In genomic region chr11:107017104-107017432, GRCh38 we compare ENCODE assay signal across 9 cellular contexts. TPM values are rescaled to one million over a fixed set of nuclear protein-coding genes. Genes with fewer than 3 reads are reported as not detected.
A peak's percentile ranks its signal among the peaks of the same experiment; 100 is the strongest.
DNase-seq lines count a peak whose midpoint lies in the region; ATAC-seq and TF ChIP-seq lines count a peak whose summit lies in the region.
"Had no signal": no experiment of that assay in that cellular context is flagged by ENCODE, and none has a peak within 500 bp of the region (broad histone marks: within the 10 kb centered on the region; RNA-seq: fewer than 3 reads in every experiment).

No MANE protein-coding gene starts in this region.

- peak overlapping the region; percentile 85 for H2BK15ac ChIP-seq in neuronal stem cell (ENCODE audit: low read length)

- peak overlapping the region in 7 of 8 donors; percentile 2 to 79 (median 55) for H3K4me3 Mint-ChIP-seq in CD4-positive, alpha-beta memory T cell
- H3K4me3 Mint-ChIP-seq in CD4-positive, alpha-beta T cell: no peak overlapping the region

- H3K18ac ChIP-seq in neuronal stem cell (ENCODE audit: low read length): no peak overlapping the region

- intact Hi-C loops in CD4-positive, alpha-beta memory T cell (cut with micrococcal nuclease): no loop called here
- intact Hi-C loops in PC-9 (cut with micrococcal nuclease; ENCODE audit: unreplicated experiment): no loop called here
- intact Hi-C loops in esophagus squamous epithelium (cut with DNase I): no loop called here
- intact Hi-C loops in CD4-positive, alpha-beta T cell (cut with DNase I, micrococcal nuclease): no loop called here

- H4K8ac ChIP-seq in neuronal stem cell (ENCODE audit: low read depth, low read length): no peak overlapping the region

- H3K79me2 ChIP-seq in PC-9 (ENCODE audit: low read depth): no peaks in the 10 kb centered on the region

- TF ChIP-seq EP300 in gastroesophageal sphincter (IDR thresholded peaks at IDR 0.05): no peak

- H3K4ac ChIP-seq in neuronal stem cell (ENCODE audit: low read length): no peak overlapping the region

- H3K4me2 ChIP-seq in PC-9 (peak overlapping the region; percentile 60), neuronal stem cell (ENCODE audit: insufficient read depth, low read length, poor library complexity, severe bottlenecking) (peak overlapping the region; percentile 31)

- no peaks in the 10 kb centered on the region for H3K9me3 ChIP-seq in CD4-positive, alpha-beta memory T cell (ENCODE audit: control insufficient read depth in 1 of 2, low read length in 2 of 2)
- H3K9me3 ChIP-seq in PC-9 (ENCODE audit: insufficient read depth, low read depth) (no peaks in the 10 kb centered on the region; the same call in 1 of the 2 replicates), esophagus squamous epithelium (no peaks in the 10 kb centered on the region), neuronal stem cell (replicated peaks in 1 of 2; ENCODE audit: control insufficient read depth in 2 of 2, insufficient read depth in 1 of 2, low read depth in 1 of 2, low read length in 2 of 2) (no peaks in the 10 kb centered on the region), gastroesophageal sphincter (no peaks in the 10 kb centered on the region)
- H3K9me3 ChIP-seq in CD4-positive, alpha-beta T cell (ENCODE audit: control insufficient read depth, low read length): no peaks in the 10 kb centered on the region

- no peak overlapping the region for H3K23ac ChIP-seq in neuronal stem cell (ENCODE audit: low read depth, low read length, poor library complexity)

- no TSS peak for BruUV-seq in PC-9 (replicated peaks; lab: Mats Ljungman, UMichigan)

- no peak for DNase-seq in CD4-positive, alpha-beta memory T cell
- DNase-seq in PC-9 (no peak), esophagus squamous epithelium (lab: John Stamatoyannopoulos, UW) (no peak), neuronal stem cell (ENCODE audit: low spot score) (no peak), kidney tubule cell (ENCODE audit: low spot score) (no peak)
- no peak for DNase-seq in CD4-positive, alpha-beta T cell
- DNase-seq: stimulated activated CD4-positive, alpha-beta T cell treated with anti-CD3 and anti-CD28 coated beads, Interleukin-4, amount 100 ng/mL, for 24 hours had no signal

- no peak overlapping the region for H3K4me3 ChIP-seq in CD4-positive, alpha-beta memory T cell (ENCODE audit: low read length in 2 of 2)
- peak overlapping the region; percentile 43; the same call in 1 of the 2 replicates for H3K4me3 ChIP-seq in PC-9
- H3K4me3 ChIP-seq in esophagus squamous epithelium: peak overlapping the region in 3 of 4 donors; percentile 34 to 70 (median 55)
- H3K4me3 ChIP-seq in neuronal stem cell (ENCODE audit: low read length in 2 of 2): peak overlapping the region; percentile 47 to 86
- H3K4me3 ChIP-seq in gastroesophageal sphincter: peak overlapping the region in 1 of 2 donors; percentile 54

- peaks cover 26 to 35% of the 10 kb centered on the region in 2 donors for H3K27me3 Mint-ChIP-seq in CD4-positive, alpha-beta memory T cell
- H3K27me3 Mint-ChIP-seq in CD4-positive, alpha-beta T cell: peaks cover 53% of the 10 kb centered on the region

- no peak overlapping the region for H2BK12ac ChIP-seq in neuronal stem cell (ENCODE audit: low read length)

- no peaks in the 10 kb centered on the region for H3F3A ChIP-seq in PC-9 (ENCODE audit: insufficient read depth, low read depth)

- H2AK5ac ChIP-seq in neuronal stem cell (ENCODE audit: low read depth, low read length): no peak overlapping the region

- no peak overlapping the region for H2BK5ac ChIP-seq in neuronal stem cell (ENCODE audit: low read length)

- peaks cover 16% of the 10 kb centered on the region for H3K27me3 ChIP-seq in CD4-positive, alpha-beta memory T cell (ENCODE audit: insufficient read depth, low read length)
- H3K27me3 ChIP-seq in PC-9 (ENCODE audit: insufficient read depth, low read depth) (peaks cover 27% of the 10 kb centered on the region; the same call in 1 of the 2 replicates), esophagus squamous epithelium (peaks cover 0 to 61% (median 5%) of the 10 kb centered on the region in 4 donors), neuronal stem cell (ENCODE audit: control insufficient read depth in 3 of 3, insufficient read depth in 3 of 3, low read depth in 1 of 3, low read length in 3 of 3) (peaks cover 0 to 11% (median 3%) of the 10 kb centered on the region in 3 experiments), gastroesophageal sphincter (peaks cover 68% of the 10 kb centered on the region)
- H3K27me3 ChIP-seq in CD4-positive, alpha-beta T cell (ENCODE audit: control insufficient read depth, insufficient read depth, low read length): peaks cover 41% of the 10 kb centered on the region

- CTCF ChIA-PET in CD4-positive, alpha-beta memory T cell (lab: Charles Lee; ENCODE audit: partially characterized antibody): no interaction called here
- CTCF ChIA-PET in PC-9 (lab: Charles Lee): interaction anchor here (0.7 kb wide), 1 partner anchor 256 kb away, joined by 3 read pairs; no protein-coding TSS in a partner anchor
- CTCF ChIA-PET in CD4-positive, alpha-beta T cell (lab: Charles Lee): no interaction called here

- peaks cover 0 to 13% (median 5%) of the 10 kb centered on the region in 8 donors for H3K9me3 Mint-ChIP-seq in CD4-positive, alpha-beta memory T cell
- no peaks in the 10 kb centered on the region for H3K9me3 Mint-ChIP-seq in CD4-positive, alpha-beta T cell

- H3K27ac Mint-ChIP-seq in CD4-positive, alpha-beta memory T cell: no peak overlapping the region
- H3K27ac Mint-ChIP-seq in CD4-positive, alpha-beta T cell: no peak overlapping the region

- no peak overlapping the region for H2AFZ ChIP-seq in PC-9
- peak overlapping the region; percentile 86 for H2AFZ ChIP-seq in neuronal stem cell (ENCODE audit: low read length)

- H4K91ac ChIP-seq in neuronal stem cell (ENCODE audit: low read depth, low read length, poor library complexity): no peak overlapping the region

- no peak overlapping the region for H3K9ac ChIP-seq in neuronal stem cell (ENCODE audit: low read depth, low read length, poor library complexity)

- no peak overlapping the region for H3K14ac ChIP-seq in neuronal stem cell (ENCODE audit: low read length)

- TF ChIP-seq POLR2A in esophagus squamous epithelium (IDR thresholded peaks at IDR 0.05) (no peak), gastroesophageal sphincter (IDR thresholded peaks at IDR 0.05) (no peak)

- H3K4me1 Mint-ChIP-seq in CD4-positive, alpha-beta memory T cell: peaks cover 5 to 12% (median 7%) of the 10 kb centered on the region in 4 donors
- H3K4me1 Mint-ChIP-seq in CD4-positive, alpha-beta T cell (ENCODE audit: low read depth): peaks cover 5% of the 10 kb centered on the region

- H3K36me3 ChIP-seq in CD4-positive, alpha-beta memory T cell (ENCODE audit: insufficient read depth, low read length): no peaks in the 10 kb centered on the region
- H3K36me3 ChIP-seq in PC-9 (ENCODE audit: low read depth): no peaks in the 10 kb centered on the region
- H3K36me3 ChIP-seq in esophagus squamous epithelium: no peaks in the 10 kb centered on the region
- no peaks in the 10 kb centered on the region for H3K36me3 ChIP-seq in neuronal stem cell (replicated peaks in 1 of 2; ENCODE audit: control insufficient read depth in 2 of 2, insufficient read depth in 2 of 2, low read length in 2 of 2)
- no peaks in the 10 kb centered on the region for H3K36me3 ChIP-seq in gastroesophageal sphincter

- H3K9me2 ChIP-seq in PC-9 (ENCODE audit: insufficient read depth): no peaks in the 10 kb centered on the region

- no peaks in the 10 kb centered on the region for H3K36me3 Mint-ChIP-seq in CD4-positive, alpha-beta memory T cell
- H3K36me3 Mint-ChIP-seq in CD4-positive, alpha-beta T cell (ENCODE audit: low read depth): no peaks in the 10 kb centered on the region

- H3K27ac ChIP-seq in CD4-positive, alpha-beta memory T cell (ENCODE audit: low read depth, low read length): no peak overlapping the region
- H3K27ac ChIP-seq in PC-9: no peak overlapping the region
- H3K27ac ChIP-seq in esophagus squamous epithelium: peak overlapping the region in 2 of 4 donors; percentile 1 to 68
- H3K27ac ChIP-seq in neuronal stem cell (replicated peaks; ENCODE audit: low read length): no peak overlapping the region
- H3K27ac ChIP-seq in gastroesophageal sphincter: peak overlapping the region in 1 of 4 donors; percentile 55
- no peak overlapping the region for H3K27ac ChIP-seq in CD4-positive, alpha-beta T cell (ENCODE audit: low read depth, low read length)

- ATAC-seq in HG03095 (IDR thresholded peaks at IDR 0.05; ENCODE audit: unreplicated experiment) (no peak), gastroesophageal sphincter (no peak)
- ATAC-seq in CD4-positive, alpha-beta T cell (ENCODE audit: poor library complexity): no peak

- H4K20me1 ChIP-seq in PC-9 (ENCODE audit: insufficient read depth): no peaks in the 10 kb centered on the region; the same call in 1 of the 2 replicates

- POLR2A ChIA-PET in CD4-positive, alpha-beta memory T cell (lab: Charles Lee; ENCODE audit: partially characterized antibody): no interaction called here
- POLR2A ChIA-PET in PC-9 (lab: Charles Lee; ENCODE audit: unreplicated experiment): no interaction called here
- POLR2A ChIA-PET in CD4-positive, alpha-beta T cell (lab: Charles Lee): no interaction called here

- no peaks in the 10 kb centered on the region for H3K79me1 ChIP-seq in neuronal stem cell (ENCODE audit: low read depth, low read length)

- H3K4me1 ChIP-seq in CD4-positive, alpha-beta memory T cell (ENCODE audit: insufficient read depth, low read length): no peaks in the 10 kb centered on the region
- H3K4me1 ChIP-seq in PC-9 (replicated peaks; ENCODE audit: insufficient read depth): peaks cover 12% of the 10 kb centered on the region
- peaks cover 12 to 38% (median 12%) of the 10 kb centered on the region in 3 donors for H3K4me1 ChIP-seq in esophagus squamous epithelium
- peaks cover 3 to 5% of the 10 kb centered on the region in 2 donors for H3K4me1 ChIP-seq in neuronal stem cell (ENCODE audit: control insufficient read depth in 2 of 2, insufficient read depth in 1 of 2, low read depth in 1 of 2, low read length in 2 of 2)
- peaks cover 0 to 25% (median 5%) of the 10 kb centered on the region in 3 donors for H3K4me1 ChIP-seq in gastroesophageal sphincter

- 41 to 53% methylated on average over 3 of the region's 3 CpGs for WGBS in esophagus squamous epithelium, 2 donors
- no CpG with 5 or more reads among the region's 3 CpGs for WGBS in neuronal stem cell (ENCODE audit: extremely low coverage in 2 of 2, insufficient read length in 2 of 2, insufficient replicate concordance in 1 of 2), 2 donors
- WGBS in gastroesophageal sphincter (ENCODE audit: low coverage in 1 of 2), 2 donors: 48 to 55% methylated on average over 3 of the region's 3 CpGs

- no peak overlapping the region for H2BK120ac ChIP-seq in neuronal stem cell (ENCODE audit: low read depth, low read length)

- TF ChIP-seq CTCF in PC-9 (conservative IDR thresholded peaks at IDR 0.05): no peak
- TF ChIP-seq CTCF in esophagus squamous epithelium (IDR thresholded peaks at IDR 0.05): no peak
- no peak for TF ChIP-seq CTCF in gastroesophageal sphincter (IDR thresholded peaks at IDR 0.05)
- no peak for TF ChIP-seq CTCF in CD4-positive, alpha-beta T cell (IDR thresholded peaks at IDR 0.05)

RNA-seq across cellular contexts. Expression of gene GUCY1A2, which starts 1.2 kb away (rescaled TPM):
- under 1 TPM in 1 of 2 experiments, not detected in 1; 0.12 TPM for total RNA-seq in CD4-positive, alpha-beta memory T cell
- not detected for polyA plus RNA-seq in CD4-positive, alpha-beta memory T cell
- total RNA-seq in PC-9 (2021): not detected in 2 replicates
- 1 to 10 TPM in 2 of 4 donors, under 1 TPM in 2; 0.19 to 2.1 (median 0.86) TPM for total RNA-seq in esophagus squamous epithelium
- 0.50 TPM for polyA plus RNA-seq in neuronal stem cell (2013, experiment 1 of 2)
- polyA plus RNA-seq in neuronal stem cell (2013, experiment 2 of 2): 0.50 TPM
- 10 to 100 TPM in 1 of 4 donors, 1 to 10 TPM in 3; 1.5 to 10.3 (median 3.7) TPM for total RNA-seq in gastroesophageal sphincter
- total RNA-seq in CD4-positive, alpha-beta T cell: not detected

Comparison
In these comparisons a context has a peak if more than half of its experiments do, and no peak if none do; other contexts are left out.
1. H3K4me3 ChIP-seq: peak in PC-9 (single experiment), esophagus squamous epithelium (3 of 4) and neuronal stem cell (2 of 2); none in CD4-positive, alpha-beta memory T cell (0 of 2).